Comparison of ENCODE assay signal across 9 cellular contexts in the genomic region with DNA sequence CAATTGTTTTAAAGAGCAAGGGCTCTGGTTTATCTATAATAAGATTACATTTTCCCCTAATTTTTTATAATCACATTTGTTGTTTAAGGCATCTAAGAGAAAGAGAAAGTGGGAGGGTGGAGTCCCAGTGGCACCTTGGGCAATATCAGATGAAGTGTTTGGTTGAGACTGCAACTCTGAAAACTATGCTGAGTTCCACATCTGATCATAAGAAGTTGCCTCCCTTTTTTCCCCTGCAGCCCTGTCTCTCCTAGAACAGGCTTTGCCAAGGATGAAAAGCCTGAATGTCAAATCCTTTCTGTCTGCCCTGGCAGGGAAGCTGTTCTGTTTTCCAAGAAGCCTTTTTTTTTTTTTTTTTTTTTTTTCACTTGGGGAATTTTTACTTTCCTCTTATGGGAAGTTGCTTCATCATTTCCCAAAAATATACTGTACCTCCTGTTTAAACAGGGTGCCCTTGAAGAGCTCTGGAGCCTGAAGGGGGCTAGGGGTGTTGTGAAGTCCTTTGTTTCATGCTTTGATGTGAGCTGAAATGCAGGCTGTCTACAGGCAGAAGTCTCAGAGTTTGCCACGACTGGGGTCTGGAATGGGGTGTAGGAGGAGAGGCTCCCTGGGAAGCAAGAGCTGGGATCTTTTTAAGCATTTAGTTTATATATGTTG.
DNase-seq lines count a peak whose midpoint lies in the region; ATAC-seq and TF ChIP-seq lines count a peak whose summit lies in the region.
"Had no signal": no experiment of that assay in that cellular context is flagged by ENCODE, and none has a peak within 500 bp of the region (broad histone marks: within the 10 kb centered on the region; RNA-seq: fewer than 3 reads in every experiment).

No MANE protein-coding gene starts in this region.

- H2AFZ ChIP-seq in mesenchymal stem cell (ENCODE audit: low read depth, low read length) = no peak overlapping the region

- H3K79me1 ChIP-seq in mesenchymal stem cell (replicated peaks; ENCODE audit: low read length, poor library complexity, severe bottlenecking) = peaks cover 42% of the 10 kb centered on the region

- in situ Hi-C loops in HAP-1 (cut with MboI; ENCODE audit: low sequenced_read_pairs) = no loop called here

- no peak overlapping the region for H3K23ac ChIP-seq in mesenchymal stem cell (ENCODE audit: low read length in 2 of 2)

- H3K4me3 Mint-ChIP-seq in IgD-negative memory B cell = peak overlapping the region in 2 of 4 donors; percentile 51 to 74

- DNase-seq in AG20443 (ENCODE audit: low spot score) (peak; percentile 60), adrenal gland (peak in 5 of 7 donors; percentile 31 to 60 (median 53)), mesenchymal stem cell (no peak), COLO668 (lab: John Stamatoyannopoulos, UW; ENCODE audit: unreplicated experiment) (no peak), left lobe of liver (ENCODE audit: low spot score) (no peak), NCI-H1436 treated with DMSO at 0.1 percent for 48 hours (lab: John Stamatoyannopoulos, UW) (no peak), HAP-1 (ENCODE audit: low spot score in 2 of 2) (no peak)

- peak overlapping the region; percentile 23 to 64 (median 38) for H3K27ac ChIP-seq in adrenal gland
- no peak overlapping the region for H3K27ac ChIP-seq in mesenchymal stem cell (ENCODE audit: low read length, poor library complexity, severe bottlenecking)

- H2BK12ac ChIP-seq in mesenchymal stem cell (ENCODE audit: low read length in 2 of 2) = no peak overlapping the region

- peak overlapping the region; percentile 32 for H3K9ac ChIP-seq in mesenchymal stem cell (ENCODE audit: low read length)

- no peak overlapping the region for H2AK5ac ChIP-seq in mesenchymal stem cell (ENCODE audit: low read length, severe bottlenecking)

- H4K91ac ChIP-seq in mesenchymal stem cell (ENCODE audit: low read length) = no peak overlapping the region

- no peaks in the 10 kb centered on the region for H3K36me3 ChIP-seq in adrenal gland (replicated peaks in 1 of 2)
- H3K36me3 ChIP-seq in mesenchymal stem cell (ENCODE audit: control insufficient read depth in 1 of 2, insufficient read depth in 2 of 2, low read depth in 1 of 2, low read length in 2 of 2) = no peaks in the 10 kb centered on the region
- no peaks in the 10 kb centered on the region for H3K36me3 ChIP-seq in HAP-1 (replicated peaks)
- H3K36me3 ChIP-seq: ascending aorta had no signal

- ATAC-seq in left lobe of liver = no peak

- TF ChIP-seq CTCF in adrenal gland (IDR thresholded peaks at IDR 0.05) = no peak

- H2BK120ac ChIP-seq in mesenchymal stem cell (ENCODE audit: low read depth, low read length) = no peak overlapping the region

- no peak overlapping the region for H2BK15ac ChIP-seq in mesenchymal stem cell (ENCODE audit: low read depth, poor library complexity, severe bottlenecking)

- no peak for TF ChIP-seq POLR2A in adrenal gland (IDR thresholded peaks at IDR 0.05)

- H3K36me3 Mint-ChIP-seq in IgD-negative memory B cell = peaks cover 2% of the 10 kb centered on the region

- intact Hi-C loops in adrenal gland (cut with DNase I) = no loop called here

- peak overlapping the region; percentile 12 to 66 (median 20) for H3K27ac Mint-ChIP-seq in IgD-negative memory B cell

- H3K27me3 ChIP-seq in adrenal gland = no peaks in the 10 kb centered on the region
- no peaks in the 10 kb centered on the region for H3K27me3 ChIP-seq in mesenchymal stem cell (ENCODE audit: control insufficient read depth in 1 of 2, insufficient read depth in 1 of 2, low read length in 2 of 2)
- H3K27me3 ChIP-seq in HAP-1 (ENCODE audit: low read depth) = no peaks in the 10 kb centered on the region
- H3K27me3 ChIP-seq: ascending aorta had no signal

- H3K4me3 ChIP-seq in adrenal gland (no peak overlapping the region), mesenchymal stem cell (ENCODE audit: insufficient read depth in 1 of 2, low read depth in 1 of 2, low read length in 2 of 2) (no peak overlapping the region), HAP-1 (no peak overlapping the region)
- H3K4me3 ChIP-seq: ascending aorta had no signal

- H3K9me3 Mint-ChIP-seq in IgD-negative memory B cell = no peaks in the 10 kb centered on the region

- WGBS in adrenal gland, 4 donors = 30 to 56% (median 47%) methylated on average over 1 of the region's 1 CpG
- WGBS in mesenchymal stem cell = 100% methylated on average over 1 of the region's 1 CpG

- no peak overlapping the region for H3K14ac ChIP-seq in mesenchymal stem cell (ENCODE audit: low read length in 2 of 2)

- H3K4me1 ChIP-seq in adrenal gland (replicated peaks in 1 of 2) (peaks cover 37 to 68% of the 10 kb centered on the region in 2 donors), mesenchymal stem cell (ENCODE audit: control insufficient read depth, insufficient read depth, low read depth, low read length) (peaks cover 5% of the 10 kb centered on the region), HAP-1 (peaks cover 15% of the 10 kb centered on the region)

- H3K18ac ChIP-seq in mesenchymal stem cell (ENCODE audit: low read depth in 1 of 2, low read length in 2 of 2) = no peak overlapping the region

- H3K9me3 ChIP-seq in adrenal gland (replicated peaks in 1 of 3) (no peaks in the 10 kb centered on the region), mesenchymal stem cell (ENCODE audit: control insufficient read depth, low read length) (no peaks in the 10 kb centered on the region), HAP-1 (no peaks in the 10 kb centered on the region)
- H3K9me3 ChIP-seq: ascending aorta had no signal

- no peaks in the 10 kb centered on the region for H3K27me3 Mint-ChIP-seq in IgD-negative memory B cell

- H4K8ac ChIP-seq in mesenchymal stem cell (ENCODE audit: low read length) = no peak overlapping the region

- H3K4me1 Mint-ChIP-seq in IgD-negative memory B cell = peaks cover 54 to 63% (median 59%) of the 10 kb centered on the region in 3 donors

- no peak overlapping the region for H3K4ac ChIP-seq in mesenchymal stem cell (ENCODE audit: low read depth in 1 of 2, low read length in 2 of 2)

- no peak overlapping the region for H2BK5ac ChIP-seq in mesenchymal stem cell (ENCODE audit: low read depth, low read length, poor library complexity, severe bottlenecking)

- H3K4me2 ChIP-seq in mesenchymal stem cell (ENCODE audit: low read length, poor library complexity, severe bottlenecking) = no peak overlapping the region

Comparison
In these comparisons a context has a peak if more than half of its experiments do, and no peak if none do; other contexts are left out.
1. DNase-seq: peak in AG20443 (single experiment) and adrenal gland (5 of 7); none in mesenchymal stem cell (single experiment), COLO668 (single experiment), left lobe of liver (single experiment), NCI-H1436 treated with DMSO at 0.1 percent for 48 hours (single experiment) and HAP-1 (0 of 2).